In the genomic region with DNA sequence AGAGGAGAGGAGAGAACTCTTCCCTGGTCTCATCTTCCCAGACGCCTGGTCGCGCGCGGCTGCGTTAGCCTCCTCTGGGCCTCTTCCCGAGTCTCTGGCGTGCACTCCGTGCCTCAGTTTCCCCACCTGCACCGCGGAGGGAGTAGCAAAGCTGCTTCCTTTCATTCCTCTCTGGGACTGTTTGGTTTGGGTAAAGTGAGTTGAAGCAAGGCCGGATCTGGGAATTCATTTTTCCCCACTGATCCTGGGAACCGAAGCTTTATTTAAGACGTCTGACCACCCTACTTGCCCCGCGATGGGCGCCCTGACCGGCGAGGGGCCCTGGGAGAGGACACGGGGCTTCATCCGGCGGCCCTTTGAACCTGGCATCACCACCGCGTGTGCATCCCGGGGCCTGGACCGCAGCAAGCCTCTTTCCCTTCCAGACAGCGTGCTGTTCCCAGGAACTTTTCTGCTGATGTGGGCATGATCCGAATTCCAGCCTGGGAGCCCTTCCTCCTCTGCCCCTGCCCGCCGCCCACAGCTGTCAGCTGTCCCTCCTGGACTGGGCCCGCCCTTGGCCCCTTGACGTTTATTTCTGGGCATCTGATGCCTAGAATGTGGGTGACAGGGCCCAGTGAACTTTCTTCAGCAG, we compare ENCODE assay signal across 8 cellular contexts. TPM values are rescaled to one million over a fixed set of nuclear protein-coding genes. Genes with fewer than 3 reads are reported as not detected.
A peak's percentile ranks its signal among the peaks of the same experiment; 100 is the strongest.
DNase-seq lines count a peak whose midpoint lies in the region; ATAC-seq and TF ChIP-seq lines count a peak whose summit lies in the region.

No MANE protein-coding gene starts in this region.

- no peaks in the 10 kb centered on the region for H3K36me3 Mint-ChIP-seq in activated T-helper 2 cell treated with anti-CD3 and anti-CD28 coated beads, Interferon-gamma antibody, Interleukin-2, Interleukin-4, amounts not matched to agents 10 μg/mL and 5 μg/mL and 100 μg/mL, durations not matched to agents 14 hours and 24 hours and 36 hours (ENCODE audit: low read depth)

- H3K4me3 ChIP-seq in hepatocyte (peak overlapping the region; percentile 59), skeletal muscle satellite cell (ENCODE audit: low read length) (peak overlapping the region; percentile 92)

- ATAC-seq in HG03025 (IDR thresholded peaks at IDR 0.05; ENCODE audit: low FRiP score, unreplicated experiment), result no peak

- no peak overlapping the region for H3K27ac Mint-ChIP-seq in activated T-helper 2 cell treated with anti-CD3 and anti-CD28 coated beads, Interferon-gamma antibody, Interleukin-2, Interleukin-4, amounts not matched to agents 10 μg/mL and 5 μg/mL and 100 μg/mL, durations not matched to agents 14 hours and 24 hours and 36 hours

- H3K27ac ChIP-seq in hepatocyte, result peak overlapping the region; percentile 60

- no peaks in the 10 kb centered on the region for H4K20me1 ChIP-seq in hepatocyte (ENCODE audit: insufficient read depth, poor library complexity, severe bottlenecking)

- H3K4me1 ChIP-seq in hepatocyte (ENCODE audit: insufficient read depth), result peaks cover 5% of the 10 kb centered on the region
- peaks cover 18% of the 10 kb centered on the region for H3K4me1 ChIP-seq in skeletal muscle satellite cell (ENCODE audit: control insufficient read depth, insufficient read depth, low read length)

- no peaks in the 10 kb centered on the region for H3K27me3 ChIP-seq in hepatocyte
- no peaks in the 10 kb centered on the region for H3K27me3 ChIP-seq in skeletal muscle satellite cell (ENCODE audit: control insufficient read depth, insufficient read depth, low read length)

- intact Hi-C loops in activated T-helper 2 cell treated with anti-CD3 and anti-CD28 coated beads, Interferon-gamma antibody, Interleukin-2, Interleukin-4, amounts not matched to agents 10 μg/mL and 5 μg/mL and 100 μg/mL, durations not matched to agents 14 hours and 24 hours and 36 hours (cut with micrococcal nuclease), result loop anchor here (5.0 to 10.0 kb wide), 3 partner anchors 60 to 343 kb away; a partner anchor contains a TSS

- H3K4me2 ChIP-seq in hepatocyte (peak overlapping the region; percentile 82), skeletal muscle satellite cell (ENCODE audit: low read length) (peak overlapping the region; percentile 99)

- H3K9ac ChIP-seq in skeletal muscle satellite cell (ENCODE audit: low read depth, low read length), result peak overlapping the region; percentile 91

- H3K9me2 ChIP-seq in hepatocyte (replicated peaks; ENCODE audit: insufficient read depth), result no peaks in the 10 kb centered on the region

- peaks cover 36% of the 10 kb centered on the region for H3K79me2 ChIP-seq in hepatocyte

- H3K4me3 Mint-ChIP-seq in activated T-helper 2 cell treated with anti-CD3 and anti-CD28 coated beads, Interferon-gamma antibody, Interleukin-2, Interleukin-4, amounts not matched to agents 10 μg/mL and 5 μg/mL and 100 μg/mL, durations not matched to agents 14 hours and 24 hours and 36 hours (ENCODE audit: low read depth), result peak overlapping the region; percentile 77

- peaks cover 51% of the 10 kb centered on the region for H3K27me3 Mint-ChIP-seq in activated T-helper 2 cell treated with anti-CD3 and anti-CD28 coated beads, Interferon-gamma antibody, Interleukin-2, Interleukin-4, amounts not matched to agents 10 μg/mL and 5 μg/mL and 100 μg/mL, durations not matched to agents 14 hours and 24 hours and 36 hours (ENCODE audit: low read depth)

- no peak for TF ChIP-seq CTCF in hepatocyte (IDR thresholded peaks at IDR 0.05; ENCODE audit: poor library complexity)

- H3K36me3 ChIP-seq in hepatocyte (replicated peaks; ENCODE audit: insufficient read depth, low read depth) (no peaks in the 10 kb centered on the region), skeletal muscle satellite cell (ENCODE audit: insufficient read depth, low read length) (no peaks in the 10 kb centered on the region)

- peak overlapping the region; percentile 49 for H2AFZ ChIP-seq in hepatocyte

- 11% methylated on average over 26 of the region's 32 CpGs for WGBS in hepatocyte (ENCODE audit: low lambda C conversion rate, missing lambda C conversion rate)

- H3K9me3 ChIP-seq in hepatocyte (ENCODE audit: low read depth) (no peaks in the 10 kb centered on the region), skeletal muscle satellite cell (replicated peaks; ENCODE audit: low read length) (no peaks in the 10 kb centered on the region)

- peaks cover 8% of the 10 kb centered on the region for H3K4me1 Mint-ChIP-seq in activated T-helper 2 cell treated with anti-CD3 and anti-CD28 coated beads, Interferon-gamma antibody, Interleukin-2, Interleukin-4, amounts not matched to agents 10 μg/mL and 5 μg/mL and 100 μg/mL, durations not matched to agents 14 hours and 24 hours and 36 hours (ENCODE audit: low read depth)

- no peaks in the 10 kb centered on the region for H3K9me3 Mint-ChIP-seq in activated T-helper 2 cell treated with anti-CD3 and anti-CD28 coated beads, Interferon-gamma antibody, Interleukin-2, Interleukin-4, amounts not matched to agents 10 μg/mL and 5 μg/mL and 100 μg/mL, durations not matched to agents 14 hours and 24 hours and 36 hours

- peak; percentile 22 for DNase-seq in DMS53 (lab: John Stamatoyannopoulos, UW)
- DNase-seq in DMS53 treated with DMSO at 0.1 percent for 48 hours (lab: John Stamatoyannopoulos, UW; ENCODE audit: unreplicated experiment), result no peak
- DNase-seq in activated T-helper 2 cell treated with anti-CD3 and anti-CD28 coated beads, Interferon-gamma antibody, Interleukin-2, Interleukin-4, amounts not matched to agents 10 μg/mL and 5 μg/mL and 100 μg/mL, durations not matched to agents 14 hours and 24 hours and 36 hours (ENCODE audit: low spot score), result no peak
- DNase-seq in hepatocyte (ENCODE audit: low spot score), result no peak
- DNase-seq in NCI-H2081 (lab: John Stamatoyannopoulos, UW), result no peak
- no peak for DNase-seq in NCI-H446 treated with DMSO at 0.1 percent for 48 hours (lab: John Stamatoyannopoulos, UW)

RNA-seq across cellular contexts. Expression of a gene that starts 0.8 kb away (rescaled TPM):
- total RNA-seq in activated T-helper 2 cell treated with anti-CD3 and anti-CD28 coated beads, Interferon-gamma antibody, Interleukin-2, Interleukin-4, amounts not matched to agents 10 μg/mL and 5 μg/mL and 100 μg/mL, durations not matched to agents 14 hours and 24 hours and 36 hours, result 0.76 and 1.4 TPM in 2 replicates
- 11.8 and 12.2 TPM in 2 replicates for total RNA-seq in hepatocyte
- 7.4 and 12.2 TPM in 2 replicates for polyA plus RNA-seq in hepatocyte
- 9.9 and 12.2 TPM in 2 replicates for total RNA-seq in skeletal muscle satellite cell (2012; rRNA removed)
